ENCODE assay signal across 8 cellular contexts in the genomic region with DNA sequence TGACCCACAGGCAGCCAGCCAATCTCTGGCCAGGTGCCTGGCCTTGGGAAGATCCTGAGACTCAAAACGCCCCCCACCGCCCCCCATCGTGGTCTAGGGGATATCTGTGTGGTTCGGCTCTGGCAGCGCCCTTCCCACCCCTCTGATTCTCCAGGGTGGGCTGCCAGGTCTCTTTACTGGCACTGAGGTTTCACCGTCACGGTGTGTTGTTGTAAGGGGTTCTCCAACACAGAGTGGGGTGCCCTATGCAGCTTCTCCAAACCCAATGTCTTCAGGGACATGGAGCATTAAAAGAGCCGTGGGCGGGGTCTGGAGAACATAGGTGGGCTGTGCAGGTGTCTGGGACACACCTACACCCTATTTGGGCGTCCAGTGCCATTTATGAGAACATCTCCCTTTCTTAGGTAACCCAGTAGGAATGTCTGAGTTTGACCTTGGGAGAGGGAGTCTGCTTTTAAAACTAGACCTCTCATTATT. TPM values are rescaled to one million over a fixed set of nuclear protein-coding genes. Genes with fewer than 3 reads are reported as not detected.
DNase-seq lines count a peak whose midpoint lies in the region; ATAC-seq and TF ChIP-seq lines count a peak whose summit lies in the region.

No MANE protein-coding gene starts in this region.

- peaks cover 44% of the 10 kb centered on the region for H3K4me1 ChIP-seq in skeletal muscle satellite cell (ENCODE audit: control insufficient read depth, insufficient read depth, low read length)

- H3K4me3 ChIP-seq in GM12875 (ENCODE audit: low read depth, low read length) (peak overlapping the region; percentile 66), fibroblast of the aortic adventitia (ENCODE audit: low read depth, low read length) (peak overlapping the region; percentile 77), skeletal muscle satellite cell (ENCODE audit: low read length) (peak overlapping the region; percentile 68)

- no peaks in the 10 kb centered on the region for H3K36me3 Mint-ChIP-seq in T-helper 17 cell (ENCODE audit: low read depth)

- peak; percentile 5 for ATAC-seq in T-helper 17 cell
- no peak for ATAC-seq in GM21825 (IDR thresholded peaks at IDR 0.05; ENCODE audit: unreplicated experiment)
- no peak for ATAC-seq in GM19324 (IDR thresholded peaks at IDR 0.05; ENCODE audit: low FRiP score, unreplicated experiment)

- H3K9me3 ChIP-seq in T-helper 17 cell (ENCODE audit: control insufficient read depth, low read length, poor library complexity, severe bottlenecking) (no peaks in the 10 kb centered on the region), skeletal muscle satellite cell (replicated peaks; ENCODE audit: low read length) (no peaks in the 10 kb centered on the region)

- TF ChIP-seq CTCF in GM12875 (IDR thresholded peaks at IDR 0.05; ENCODE audit: borderline replicate concordance, insufficient read depth, low read depth, low read length) = no peak
- TF ChIP-seq CTCF in fibroblast of the aortic adventitia (IDR thresholded peaks at IDR 0.05; ENCODE audit: insufficient read depth, low read length) = no peak

- peak overlapping the region; percentile 83 for H3K9ac ChIP-seq in skeletal muscle satellite cell (ENCODE audit: low read depth, low read length)

- H3K4me3 Mint-ChIP-seq in T-helper 17 cell = peak overlapping the region; percentile 90

- peaks cover 26% of the 10 kb centered on the region for H3K4me1 Mint-ChIP-seq in T-helper 17 cell

- H3K4me2 ChIP-seq in skeletal muscle satellite cell (ENCODE audit: low read length) = peak overlapping the region; percentile 86

- peaks cover 3% of the 10 kb centered on the region for H3K36me3 ChIP-seq in skeletal muscle satellite cell (ENCODE audit: insufficient read depth, low read length)

- peak in 1 of 3 donors; percentile 11 for DNase-seq in T-helper 17 cell
- DNase-seq in fibroblast of the aortic adventitia (ENCODE audit: low read depth) = no peak
- DNase-seq in dermis blood vessel endothelial cell = no peak
- DNase-seq in NOMO-1 (lab: John Stamatoyannopoulos, UW; ENCODE audit: unreplicated experiment in 2 of 2) = no peak

- peak overlapping the region; percentile 94 for H3K27ac Mint-ChIP-seq in T-helper 17 cell

- peaks cover under 1% of the 10 kb centered on the region for H3K27me3 Mint-ChIP-seq in T-helper 17 cell

- peaks cover under 1% of the 10 kb centered on the region for H3K27me3 ChIP-seq in skeletal muscle satellite cell (ENCODE audit: control insufficient read depth, insufficient read depth, low read length)

RNA-seq across cellular contexts. Expression of a gene that starts 1.5 kb away (rescaled TPM):
- 10 to 100 TPM; 55.8 to 56.4 TPM for total RNA-seq in T-helper 17 cell
- 5.3 and 12.7 TPM in 2 replicates for total RNA-seq in fibroblast of the aortic adventitia (ENCODE audit: low replicate concordance)
- 8.6 and 11.4 TPM in 2 replicates for total RNA-seq in skeletal muscle satellite cell (2012; rRNA removed)
- total RNA-seq in dermis blood vessel endothelial cell = 34.7 and 42.9 TPM in 2 replicates

RNA-seq across cellular contexts. Expression of a gene that starts 24.0 kb away (rescaled TPM):
- not detected for total RNA-seq in T-helper 17 cell
- total RNA-seq in fibroblast of the aortic adventitia (ENCODE audit: low replicate concordance) = not detected in 2 replicates
- total RNA-seq in skeletal muscle satellite cell (2012; rRNA removed) = under 0.01 TPM in 1 of 2 replicates, not detected in the other
- total RNA-seq in dermis blood vessel endothelial cell = under 0.01 and 0.05 TPM in 2 replicates

RNA-seq across cellular contexts. Expression of a gene that starts 27.8 kb away (rescaled TPM):
- total RNA-seq in T-helper 17 cell (10 to 100 TPM; 88.2 to 89.4 TPM), fibroblast of the aortic adventitia (ENCODE audit: low replicate concordance) (44.2 and 53.1 TPM in 2 replicates), dermis blood vessel endothelial cell (44.6 and 80.1 TPM in 2 replicates)
- 63.6 and 65.3 TPM in 2 replicates for total RNA-seq in skeletal muscle satellite cell (2012; rRNA removed)

RNA-seq across cellular contexts. Expression of a gene that starts 37.8 kb away (rescaled TPM):
- total RNA-seq in T-helper 17 cell (10 to 100 TPM; 22.8 to 23.6 TPM), fibroblast of the aortic adventitia (ENCODE audit: low replicate concordance) (6.6 and 20.5 TPM in 2 replicates), dermis blood vessel endothelial cell (12.6 and 20.1 TPM in 2 replicates)
- 47.0 and 47.7 TPM in 2 replicates for total RNA-seq in skeletal muscle satellite cell (2012; rRNA removed)
